18 cellular contexts compared by ENCODE assay signal in the genomic region with DNA sequence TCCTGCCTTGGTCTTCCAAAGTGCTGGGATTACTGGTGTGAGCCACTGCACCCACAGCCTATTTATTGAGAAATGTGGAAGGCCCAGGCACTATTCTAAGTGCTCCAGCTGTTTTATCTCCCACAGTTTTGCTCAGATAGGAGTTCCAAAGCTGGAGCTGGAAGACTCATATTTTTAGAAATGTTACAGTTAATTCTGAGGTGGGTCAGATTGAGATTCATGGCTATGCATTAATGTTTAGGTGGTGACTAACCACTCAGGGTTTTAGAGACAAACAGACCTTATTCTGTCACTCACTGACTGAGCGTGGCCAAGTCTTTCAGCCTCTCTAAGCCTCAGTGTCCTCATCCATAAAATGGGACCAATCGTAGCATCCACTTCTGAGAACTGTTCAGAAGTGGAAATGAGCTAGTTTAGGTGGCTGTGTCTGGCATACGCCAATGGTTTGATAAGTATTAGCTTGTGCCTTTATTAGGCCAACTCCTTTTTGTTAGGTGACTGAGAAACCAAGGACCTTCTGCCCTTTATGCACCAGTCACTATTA. TPM values are rescaled to one million over a fixed set of nuclear protein-coding genes. Genes with fewer than 3 reads are reported as not detected.
DNase-seq lines count a peak whose midpoint lies in the region; ATAC-seq and TF ChIP-seq lines count a peak whose summit lies in the region.
"Had no signal": no experiment of that assay in that cellular context is flagged by ENCODE, and none has a peak within 500 bp of the region (broad histone marks: within the 10 kb centered on the region; RNA-seq: fewer than 3 reads in every experiment).

No MANE protein-coding gene starts in this region.

- DNase-seq in T-helper 2 cell treated with Interferon-gamma antibody and Interleukin-4, amounts not matched to agents 5 μg/mL and 100 μg/mL, for 36 hours (ENCODE audit: low spot score): no peak
- DNase-seq in T-helper 2 cell (no peak), putamen (ENCODE audit: low spot score) (no peak), left colon (no peak)
- DNase-seq in naive thymus-derived CD4-positive, alpha-beta T cell: no peak
- DNase-seq: activated CD4-positive, CD25-positive, alpha-beta regulatory T cell; activated effector memory CD4-positive, alpha-beta T cell treated with anti-CD3 and anti-CD28 coated beads, Interleukin-2, amount 50 U/mL, for 16 hours; central memory CD4-positive, alpha-beta T cell; DMS 273 treated with DMSO at 0.1 percent for 48 hours; hypothalamus; Karpas-422; NCI-H2029; NCI-H82; stimulated activated CD4-positive, alpha-beta T cell treated with anti-CD3 and anti-CD28 coated beads, Interleukin-12 subunit alpha, Interleukin-12 subunit beta, amount 100 ng/mL, for 4 hours; transverse colon had no signal

- peak overlapping the region; percentile 88 for H3K4me3 Mint-ChIP-seq in T-helper 2 cell treated with Interferon-gamma antibody and Interleukin-4, amounts not matched to agents 5 μg/mL and 100 μg/mL, for 36 hours
- peak overlapping the region; percentile 93 for H3K4me3 Mint-ChIP-seq in activated naive CD8-positive, alpha-beta T cell
- peak overlapping the region in 9 of 10 donors; percentile 49 to 100 (median 92) for H3K4me3 Mint-ChIP-seq in naive thymus-derived CD4-positive, alpha-beta T cell

- no peaks in the 10 kb centered on the region for H4K20me1 ChIP-seq in Loucy (ENCODE audit: insufficient read depth, low read length, poor library complexity, severe bottlenecking)

- peaks cover 4% of the 10 kb centered on the region for H3K9me3 Mint-ChIP-seq in T-helper 2 cell treated with Interferon-gamma antibody and Interleukin-4, amounts not matched to agents 5 μg/mL and 100 μg/mL, for 36 hours
- H3K9me3 Mint-ChIP-seq in activated naive CD8-positive, alpha-beta T cell (ENCODE audit: low read depth): no peaks in the 10 kb centered on the region
- H3K9me3 Mint-ChIP-seq in naive thymus-derived CD4-positive, alpha-beta T cell: peaks cover 0 to 8% (median 0%) of the 10 kb centered on the region in 11 donors

- H3K4me1 Mint-ChIP-seq in T-helper 2 cell treated with Interferon-gamma antibody and Interleukin-4, amounts not matched to agents 5 μg/mL and 100 μg/mL, for 36 hours (ENCODE audit: low read depth): peaks cover 58% of the 10 kb centered on the region
- peaks cover 88% of the 10 kb centered on the region for H3K4me1 Mint-ChIP-seq in activated naive CD8-positive, alpha-beta T cell (ENCODE audit: low read depth)
- peaks cover 55 to 91% (median 78%) of the 10 kb centered on the region in 7 donors for H3K4me1 Mint-ChIP-seq in naive thymus-derived CD4-positive, alpha-beta T cell

- H3K4me2 ChIP-seq in Loucy (ENCODE audit: low read depth, low read length, poor library complexity, severe bottlenecking): peak overlapping the region; percentile 76

- H3K4me3 ChIP-seq in Loucy (ENCODE audit: low read length, poor library complexity, severe bottlenecking): no peak overlapping the region
- H3K4me3 ChIP-seq in naive thymus-derived CD4-positive, alpha-beta T cell (ENCODE audit: low read length): no peak overlapping the region
- H3K4me3 ChIP-seq: transverse colon had no signal

- peaks cover 67% of the 10 kb centered on the region for H3K4me1 ChIP-seq in Loucy (ENCODE audit: insufficient read depth, low read length, poor library complexity, severe bottlenecking)
- peaks cover 74 to 80% of the 10 kb centered on the region in 2 donors for H3K4me1 ChIP-seq in naive thymus-derived CD4-positive, alpha-beta T cell (ENCODE audit: control insufficient read depth in 2 of 2, insufficient read depth in 2 of 2, low read length in 2 of 2)

- H3K27me3 ChIP-seq in Loucy (ENCODE audit: insufficient read depth, low read length, poor library complexity, severe bottlenecking): no peaks in the 10 kb centered on the region
- H3K27me3 ChIP-seq in naive thymus-derived CD4-positive, alpha-beta T cell (ENCODE audit: control insufficient read depth in 2 of 2, insufficient read depth in 2 of 2, low read length in 2 of 2): no peaks in the 10 kb centered on the region
- H3K27me3 ChIP-seq: transverse colon had no signal

- POLR2A ChIA-PET in naive thymus-derived CD4-positive, alpha-beta T cell (lab: Charles Lee): interaction anchor here (0.6 to 2.5 kb wide), 6 partner anchors 9 to 775 kb away, joined by 3 to 18 read pairs (median 7); partner anchors contain the start of gene CFLAR

- peak overlapping the region; percentile 91 for H3K27ac ChIP-seq in naive thymus-derived CD4-positive, alpha-beta T cell (ENCODE audit: low read depth, low read length)

- no peaks in the 10 kb centered on the region for H3K36me3 ChIP-seq in Loucy (ENCODE audit: insufficient read depth, low read length)
- H3K36me3 ChIP-seq in naive thymus-derived CD4-positive, alpha-beta T cell (ENCODE audit: control insufficient read depth in 2 of 3, insufficient read depth in 3 of 3, low read length in 3 of 3): no peaks in the 10 kb centered on the region
- H3K36me3 ChIP-seq: transverse colon had no signal

- H3K36me3 Mint-ChIP-seq in T-helper 2 cell treated with Interferon-gamma antibody and Interleukin-4, amounts not matched to agents 5 μg/mL and 100 μg/mL, for 36 hours (ENCODE audit: low read depth): peaks cover 33% of the 10 kb centered on the region
- H3K36me3 Mint-ChIP-seq in activated naive CD8-positive, alpha-beta T cell: peaks cover 11% of the 10 kb centered on the region
- peaks cover under 1 to 36% (median 5%) of the 10 kb centered on the region in 5 donors for H3K36me3 Mint-ChIP-seq in naive thymus-derived CD4-positive, alpha-beta T cell

- peaks cover 21% of the 10 kb centered on the region for H3F3A ChIP-seq in Loucy (ENCODE audit: low read depth)

- no peaks in the 10 kb centered on the region for H3K9me3 ChIP-seq in Loucy (ENCODE audit: insufficient read depth, low read depth, low read length)
- H3K9me3 ChIP-seq in naive thymus-derived CD4-positive, alpha-beta T cell (ENCODE audit: control insufficient read depth in 2 of 3, low read length in 3 of 3): no peaks in the 10 kb centered on the region
- H3K9me3 ChIP-seq: transverse colon had no signal

- no peaks in the 10 kb centered on the region for H3K9me2 ChIP-seq in Loucy (replicated peaks; ENCODE audit: low read depth, low read length)

- H3K79me2 ChIP-seq in Loucy (ENCODE audit: insufficient read depth, low read length): peaks cover 62% of the 10 kb centered on the region

- H3K9ac ChIP-seq in Loucy (ENCODE audit: low read depth, low read length, poor library complexity, severe bottlenecking): no peak overlapping the region

- H3K27ac Mint-ChIP-seq in T-helper 2 cell treated with Interferon-gamma antibody and Interleukin-4, amounts not matched to agents 5 μg/mL and 100 μg/mL, for 36 hours: peak overlapping the region; percentile 99
- peak overlapping the region; percentile 89 for H3K27ac Mint-ChIP-seq in activated naive CD8-positive, alpha-beta T cell
- peak overlapping the region; percentile 95 to 99 (median 98) for H3K27ac Mint-ChIP-seq in naive thymus-derived CD4-positive, alpha-beta T cell

- intact Hi-C loops in naive thymus-derived CD4-positive, alpha-beta T cell (cut with micrococcal nuclease): loop anchor here (5.0 to 10.0 kb wide), 3 partner anchors 1009 to 1381 kb away; partner anchors contain the start of genes FAM117B (in 1 of the 2) and NOP58 (in 1 of the 2)
- intact Hi-C loops in left colon (cut with DNase I, micrococcal nuclease): no loop called here

- CTCF ChIA-PET in naive thymus-derived CD4-positive, alpha-beta T cell (lab: Charles Lee): interaction anchor here (0.6 to 4.7 kb wide), 5 partner anchors 19 to 289 kb away, joined by 3 to 22 read pairs (median 4); partner anchors contain the start of gene CASP10

- no peak for ATAC-seq in naive thymus-derived CD4-positive, alpha-beta T cell
- ATAC-seq in SK-N-SH treated with all-trans-retinoic acid at 6 μM for 48 hours (no peak), left colon (no peak)

- no peak overlapping the region for H2AFZ ChIP-seq in Loucy (ENCODE audit: low read length)

- H3K27me3 Mint-ChIP-seq in T-helper 2 cell treated with Interferon-gamma antibody and Interleukin-4, amounts not matched to agents 5 μg/mL and 100 μg/mL, for 36 hours (ENCODE audit: low read depth): no peaks in the 10 kb centered on the region
- no peaks in the 10 kb centered on the region for H3K27me3 Mint-ChIP-seq in activated naive CD8-positive, alpha-beta T cell
- no peaks in the 10 kb centered on the region for H3K27me3 Mint-ChIP-seq in naive thymus-derived CD4-positive, alpha-beta T cell

- no peak for TF ChIP-seq CTCF in Loucy (conservative IDR thresholded peaks at IDR 0.05; ENCODE audit: low read length)

TF ChIP-seq in SK-N-SH treated with all-trans-retinoic acid at 6 μM for 48 hours, 23 proteins besides CTCF, POLR2A, EP300 and RAD21 (continues in another document):
- TF ChIP-seq ZFP30 (CRISPR knock-in tag; IDR thresholded peaks at IDR 0.05) (no peak), TCF4 (CRISPR knock-in tag; IDR thresholded peaks at IDR 0.05; ENCODE audit: borderline replicate concordance) (no peak), ZNF565 (CRISPR knock-in tag; conservative IDR thresholded peaks at IDR 0.05; ENCODE audit: low read depth) (no peak), PATZ1 (CRISPR knock-in tag; IDR thresholded peaks at IDR 0.05; ENCODE audit: borderline replicate concordance) (no peak), ZNF70 (CRISPR knock-in tag; IDR thresholded peaks at IDR 0.05) (no peak), ZFP3 (CRISPR knock-in tag; IDR thresholded peaks at IDR 0.05) (no peak), BACH2 (CRISPR knock-in tag; IDR thresholded peaks at IDR 0.05; ENCODE audit: borderline replicate concordance) (no peak), SNAI2 (CRISPR knock-in tag; IDR thresholded peaks at IDR 0.05) (no peak), ZC3H10 (CRISPR knock-in tag; IDR thresholded peaks at IDR 0.05) (no peak)

RNA-seq across cellular contexts. Expression of gene CASP8, which starts 4.3 kb away (rescaled TPM):
- total RNA-seq in naive thymus-derived CD4-positive, alpha-beta T cell: 100 to 1,000 TPM in 3 of 5 experiments, 10 to 100 TPM in 2; 84.9 to 159 (median 150) TPM
- polyA plus RNA-seq in naive thymus-derived CD4-positive, alpha-beta T cell: 10 to 100 TPM; 38.9 to 78.1 TPM
- total RNA-seq in left colon: 10 to 100 TPM; 31.1 to 48.8 TPM

Comparison
In these comparisons a context has a peak if more than half of its experiments do, and no peak if none do; other contexts are left out.
1. intact Hi-C loops: an anchor here in naive thymus-derived CD4-positive, alpha-beta T cell (5.0 to 10.0 kb wide); none called in left colon.